ENCODE assay signal across 1 cellular context in the genomic region with DNA sequence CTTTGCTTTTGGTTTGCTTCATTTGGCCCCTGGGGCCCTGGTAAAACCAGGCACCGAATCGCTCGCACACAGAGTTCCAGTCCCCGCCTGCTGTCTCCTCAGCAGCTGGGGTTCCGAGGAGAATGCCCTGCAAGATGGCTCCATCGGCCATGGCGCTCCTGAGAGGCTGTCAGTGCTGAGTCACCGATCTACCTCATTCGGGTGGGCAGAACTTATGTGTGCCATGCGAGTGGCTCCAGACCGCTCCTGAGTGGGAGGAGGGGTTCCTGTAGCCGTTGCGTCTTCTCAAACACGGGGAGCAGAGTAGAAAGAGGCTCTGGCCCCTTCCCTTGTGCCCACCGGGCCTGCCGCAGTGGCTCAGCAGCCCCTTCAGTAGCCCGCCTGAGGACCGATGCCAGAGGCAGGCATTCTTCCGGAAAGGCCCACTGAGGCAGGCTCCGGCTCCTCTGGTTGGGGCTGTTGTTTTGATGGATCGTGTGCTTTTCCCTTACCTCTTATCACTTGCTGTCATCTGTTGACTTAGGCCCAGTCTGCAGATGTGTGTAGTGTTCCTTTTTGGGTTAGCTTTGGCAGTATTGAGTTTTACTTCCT.
TF ChIP-seq lines count a peak whose summit lies in the region.

No MANE protein-coding gene starts in this region.

TF ChIP-seq in K562, 482 proteins besides CTCF, POLR2A, EP300 and RAD21 (continued from another document):
- TF ChIP-seq, protein P1, sequence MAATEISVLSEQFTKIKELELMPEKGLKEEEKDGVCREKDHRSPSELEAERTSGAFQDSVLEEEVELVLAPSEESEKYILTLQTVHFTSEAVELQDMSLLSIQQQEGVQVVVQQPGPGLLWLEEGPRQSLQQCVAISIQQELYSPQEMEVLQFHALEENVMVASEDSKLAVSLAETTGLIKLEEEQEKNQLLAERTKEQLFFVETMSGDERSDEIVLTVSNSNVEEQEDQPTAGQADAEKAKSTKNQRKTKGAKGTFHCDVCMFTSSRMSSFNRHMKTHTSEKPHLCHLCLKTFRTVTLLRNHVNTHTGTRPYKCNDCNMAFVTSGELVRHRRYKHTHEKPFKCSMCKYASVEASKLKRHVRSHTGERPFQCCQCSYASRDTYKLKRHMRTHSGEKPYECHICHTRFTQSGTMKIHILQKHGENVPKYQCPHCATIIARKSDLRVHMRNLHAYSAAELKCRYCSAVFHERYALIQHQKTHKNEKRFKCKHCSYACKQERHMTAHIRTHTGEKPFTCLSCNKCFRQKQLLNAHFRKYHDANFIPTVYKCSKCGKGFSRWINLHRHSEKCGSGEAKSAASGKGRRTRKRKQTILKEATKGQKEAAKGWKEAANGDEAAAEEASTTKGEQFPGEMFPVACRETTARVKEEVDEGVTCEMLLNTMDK (IDR thresholded peaks at IDR 0.05; ENCODE audit: borderline replicate concordance, insufficient read depth, low read depth, low read length, poor library complexity, severe bottlenecking) = no peak
- TF ChIP-seq CBFB (CRISPR knock-in tag; IDR thresholded peaks at IDR 0.05) = 0 out of 2 replicates have a peak, but pooled peaks have one; percentile 2
- no peak for TF ChIP-seq ESRRB (CRISPR knock-in tag; IDR thresholded peaks at IDR 0.05; ENCODE audit: borderline replicate concordance)
- TF ChIP-seq ZNF764 (CRISPR knock-in tag; IDR thresholded peaks at IDR 0.05; ENCODE audit: low read depth) = no peak
- TF ChIP-seq TEAD4 (IDR thresholded peaks at IDR 0.05; ENCODE audit: low read length) = peak; percentile 44; the same call in 1 of the 2 replicates
- TF ChIP-seq TEAD4 (CRISPR knock-in tag; IDR thresholded peaks at IDR 0.05; ENCODE audit: borderline replicate concordance) = no peak
- peak; percentile 72 for TF ChIP-seq MAFK (IDR thresholded peaks at IDR 0.05; ENCODE audit: low read length)
- 0 out of 2 replicates have a peak, but pooled peaks have one; percentile 27 for TF ChIP-seq E2F3 (CRISPR knock-in tag; IDR thresholded peaks at IDR 0.05)
- TF ChIP-seq EGR1 (conservative IDR thresholded peaks at IDR 0.05) = 0 out of 2 replicates have a peak, but pooled peaks have one; percentile 6
- peak; percentile 48 for TF ChIP-seq TAF1 (IDR thresholded peaks at IDR 0.05; ENCODE audit: control insufficient read depth, extremely low read depth, insufficient read depth, low read length, severe bottlenecking)
- TF ChIP-seq TCF3 (CRISPR knock-in tag; IDR thresholded peaks at IDR 0.05) = peak; percentile 56
- TF ChIP-seq EP400 (IDR thresholded peaks at IDR 0.05) = no peak
- no peak for TF ChIP-seq ELF2 (CRISPR knock-in tag; IDR thresholded peaks at IDR 0.05)
- peak; percentile 57; the same call in 1 of the 2 replicates for TF ChIP-seq DPF2 (IDR thresholded peaks at IDR 0.05)
- peak; percentile 76; the same call in 1 of the 2 replicates for TF ChIP-seq SMARCA5 (IDR thresholded peaks at IDR 0.05)
- peak; percentile 31; the same call in 1 of the 2 replicates for TF ChIP-seq MAFF (IDR thresholded peaks at IDR 0.05; ENCODE audit: low read length)
- 0 out of 2 replicates have a peak, but pooled peaks have one; percentile 44 for TF ChIP-seq ARID2 (IDR thresholded peaks at IDR 0.05)
- TF ChIP-seq NBN (IDR thresholded peaks at IDR 0.05; ENCODE audit: low read depth) = 0 out of 2 replicates have a peak, but pooled peaks have one; percentile 53
- peak; percentile 64 to 68 for TF ChIP-seq FOXK2 (conservative IDR thresholded peaks at IDR 0.05 in 1 of 2, IDR thresholded peaks at IDR 0.05 in 1 of 2; ENCODE audit: low read depth in 2 of 2)
- 0 out of 2 replicates have a peak, but pooled peaks have one; percentile 32 for TF ChIP-seq L3MBTL2 (IDR thresholded peaks at IDR 0.05)
- peak in 1 of 2 experiments; percentile 84; a peak in 2 of 4 replicates for TF ChIP-seq FOXA3 (CRISPR knock-in tag; conservative IDR thresholded peaks at IDR 0.05 in 1 of 2, IDR thresholded peaks at IDR 0.05 in 1 of 2)
- TF ChIP-seq SMARCE1 (IDR thresholded peaks at IDR 0.05) = peak; percentile 50; the same call in 1 of the 2 replicates
- TF ChIP-seq, protein P2, sequence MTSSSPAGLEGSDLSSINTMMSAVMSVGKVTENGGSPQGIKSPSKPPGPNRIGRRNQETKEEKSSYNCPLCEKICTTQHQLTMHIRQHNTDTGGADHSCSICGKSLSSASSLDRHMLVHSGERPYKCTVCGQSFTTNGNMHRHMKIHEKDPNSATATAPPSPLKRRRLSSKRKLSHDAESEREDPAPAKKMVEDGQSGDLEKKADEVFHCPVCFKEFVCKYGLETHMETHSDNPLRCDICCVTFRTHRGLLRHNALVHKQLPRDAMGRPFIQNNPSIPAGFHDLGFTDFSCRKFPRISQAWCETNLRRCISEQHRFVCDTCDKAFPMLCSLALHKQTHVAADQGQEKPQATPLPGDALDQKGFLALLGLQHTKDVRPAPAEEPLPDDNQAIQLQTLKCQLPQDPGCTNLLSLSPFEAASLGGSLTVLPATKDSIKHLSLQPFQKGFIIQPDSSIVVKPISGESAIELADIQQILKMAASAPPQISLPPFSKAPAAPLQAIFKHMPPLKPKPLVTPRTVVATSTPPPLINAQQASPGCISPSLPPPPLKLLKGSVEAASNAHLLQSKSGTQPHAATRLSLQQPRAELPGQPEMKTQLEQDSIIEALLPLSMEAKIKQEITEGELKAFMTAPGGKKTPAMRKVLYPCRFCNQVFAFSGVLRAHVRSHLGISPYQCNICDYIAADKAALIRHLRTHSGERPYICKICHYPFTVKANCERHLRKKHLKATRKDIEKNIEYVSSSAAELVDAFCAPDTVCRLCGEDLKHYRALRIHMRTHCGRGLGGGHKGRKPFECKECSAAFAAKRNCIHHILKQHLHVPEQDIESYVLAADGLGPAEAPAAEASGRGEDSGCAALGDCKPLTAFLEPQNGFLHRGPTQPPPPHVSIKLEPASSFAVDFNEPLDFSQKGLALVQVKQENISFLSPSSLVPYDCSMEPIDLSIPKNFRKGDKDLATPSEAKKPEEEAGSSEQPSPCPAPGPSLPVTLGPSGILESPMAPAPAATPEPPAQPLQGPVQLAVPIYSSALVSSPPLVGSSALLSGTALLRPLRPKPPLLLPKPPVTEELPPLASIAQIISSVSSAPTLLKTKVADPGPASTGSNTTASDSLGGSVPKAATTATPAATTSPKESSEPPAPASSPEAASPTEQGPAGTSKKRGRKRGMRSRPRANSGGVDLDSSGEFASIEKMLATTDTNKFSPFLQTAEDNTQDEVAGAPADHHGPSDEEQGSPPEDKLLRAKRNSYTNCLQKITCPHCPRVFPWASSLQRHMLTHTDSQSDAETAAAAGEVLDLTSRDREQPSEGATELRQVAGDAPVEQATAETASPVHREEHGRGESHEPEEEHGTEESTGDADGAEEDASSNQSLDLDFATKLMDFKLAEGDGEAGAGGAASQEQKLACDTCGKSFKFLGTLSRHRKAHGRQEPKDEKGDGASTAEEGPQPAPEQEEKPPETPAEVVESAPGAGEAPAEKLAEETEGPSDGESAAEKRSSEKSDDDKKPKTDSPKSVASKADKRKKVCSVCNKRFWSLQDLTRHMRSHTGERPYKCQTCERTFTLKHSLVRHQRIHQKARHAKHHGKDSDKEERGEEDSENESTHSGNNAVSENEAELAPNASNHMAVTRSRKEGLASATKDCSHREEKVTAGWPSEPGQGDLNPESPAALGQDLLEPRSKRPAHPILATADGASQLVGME (CRISPR knock-in tag; IDR thresholded peaks at IDR 0.05) = no peak
- TF ChIP-seq GABPB2 (CRISPR knock-in tag; conservative IDR thresholded peaks at IDR 0.05) = no peak
